Comparison of ENCODE assay signal across 19 cellular contexts in genomic region chr18:54020346-54020745, GRCh38.
DNase-seq lines count a peak whose midpoint lies in the region; ATAC-seq and TF ChIP-seq lines count a peak whose summit lies in the region.
"Had no signal": no experiment of that assay in that cellular context is flagged by ENCODE, and none has a peak within 500 bp of the region (broad histone marks: within the 10 kb centered on the region; RNA-seq: fewer than 3 reads in every experiment).

No MANE protein-coding gene starts in this region.

- peak overlapping the region; percentile 54 for H3K27ac ChIP-seq in ACC112 (ENCODE audit: low read depth, low read length)
- H3K27ac ChIP-seq in brain microvascular endothelial cell, result peak overlapping the region; percentile 62
- H3K27ac ChIP-seq: 22Rv1, SJCRH30 had no signal

- peak; percentile 22 for TF ChIP-seq CTCF in brain microvascular endothelial cell (IDR thresholded peaks at IDR 0.05; ENCODE audit: low read depth, low read length, missing control alignments)

- DNase-seq in HCEC 1CT (peak; percentile 9), brain microvascular endothelial cell (no peak), fibroblast of peridontal ligament (ENCODE audit: extremely low read depth) (peak; percentile 98), activated gamma-delta T cell treated with Interleukin-2 at 50 U/mL for 16 hours (no peak), epidermal melanocyte (ENCODE audit: insufficient read length, low spot score) (no peak), NCI-H1092 treated with DMSO at 0.1 percent for 48 hours (lab: John Stamatoyannopoulos, UW) (no peak)
- DNase-seq: Caco-2; CD4-positive, alpha-beta T cell; H7; Karpas-422; MG63; NCI-H1105 treated with DMSO at 0.1 percent for 48 hours; NCI-H1694; NCI-H2081 treated with DMSO at 0.1 percent for 48 hours; SJCRH30 had no signal

- H3K4me3 ChIP-seq in ACC112 (ENCODE audit: low read depth, low read length) (peak overlapping the region; percentile 54; the same call in 1 of the 2 replicates), brain microvascular endothelial cell (ENCODE audit: low read depth, low read length) (no peak overlapping the region)
- H3K4me3 ChIP-seq: MG63, SJCRH30 had no signal

- H3K36me3 ChIP-seq in ACC112 (ENCODE audit: insufficient read depth, low read length) (no peaks in the 10 kb centered on the region), brain microvascular endothelial cell (replicated peaks) (no peaks in the 10 kb centered on the region)
- H3K36me3 ChIP-seq: MG63, SJCRH30 had no signal

- H3K27me3 ChIP-seq in ACC112 (ENCODE audit: insufficient read depth, low read length) (no peaks in the 10 kb centered on the region), brain microvascular endothelial cell (replicated peaks) (no peaks in the 10 kb centered on the region)
- H3K27me3 ChIP-seq: MG63, SJCRH30 had no signal

- peaks cover 26% of the 10 kb centered on the region for H3K4me1 ChIP-seq in ACC112 (ENCODE audit: control insufficient read depth, insufficient read depth, low read length, unreplicated experiment)
- H3K4me1 ChIP-seq: Caco-2, SJCRH30 had no signal

- no peaks in the 10 kb centered on the region for H3K79me2 ChIP-seq in ACC112 (ENCODE audit: control insufficient read depth, insufficient read depth, low read length, unreplicated experiment)

- peak overlapping the region; percentile 87 for H2AFZ ChIP-seq in ACC112 (ENCODE audit: low read length, unreplicated experiment)

- in situ Hi-C loops in brain microvascular endothelial cell (cut with HindIII; ENCODE audit: low pct_ligation_motif_present, low sequenced_read_pairs), result no loop called here

- no peak for ATAC-seq in GM18907 (IDR thresholded peaks at IDR 0.05; ENCODE audit: unreplicated experiment)
- ATAC-seq: Panc1 had no signal

Comparison
In these comparisons a context has a peak if more than half of its experiments do, and no peak if none do; other contexts are left out.
1. DNase-seq: peak in HCEC 1CT (single experiment) and fibroblast of peridontal ligament (single experiment); none in brain microvascular endothelial cell (single experiment), activated gamma-delta T cell treated with Interleukin-2 at 50 U/mL for 16 hours (single experiment), epidermal melanocyte (single experiment) and NCI-H1092 treated with DMSO at 0.1 percent for 48 hours (single experiment).